In genomic region chr14:23057757-23058653, GRCh38 we compare ENCODE assay signal across 1 cellular context.
TF ChIP-seq lines count a peak whose summit lies in the region.

No MANE protein-coding gene starts in this region.

TF ChIP-seq in IMR-90, 13 proteins besides CTCF, POLR2A, EP300 and RAD21:
- no peak for TF ChIP-seq CHD1 (IDR thresholded peaks at IDR 0.05; ENCODE audit: low read depth, low read length)
- no peak for TF ChIP-seq MAFK (IDR thresholded peaks at IDR 0.05; ENCODE audit: low read depth, low read length)
- TF ChIP-seq, protein P1, sequence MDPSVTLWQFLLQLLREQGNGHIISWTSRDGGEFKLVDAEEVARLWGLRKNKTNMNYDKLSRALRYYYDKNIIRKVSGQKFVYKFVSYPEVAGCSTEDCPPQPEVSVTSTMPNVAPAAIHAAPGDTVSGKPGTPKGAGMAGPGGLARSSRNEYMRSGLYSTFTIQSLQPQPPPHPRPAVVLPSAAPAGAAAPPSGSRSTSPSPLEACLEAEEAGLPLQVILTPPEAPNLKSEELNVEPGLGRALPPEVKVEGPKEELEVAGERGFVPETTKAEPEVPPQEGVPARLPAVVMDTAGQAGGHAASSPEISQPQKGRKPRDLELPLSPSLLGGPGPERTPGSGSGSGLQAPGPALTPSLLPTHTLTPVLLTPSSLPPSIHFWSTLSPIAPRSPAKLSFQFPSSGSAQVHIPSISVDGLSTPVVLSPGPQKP (IDR thresholded peaks at IDR 0.05; ENCODE audit: borderline replicate concordance, low read depth, low read length): no peak
- TF ChIP-seq BHLHE40 (IDR thresholded peaks at IDR 0.05; ENCODE audit: low read depth, low read length): peak; percentile 47; the same call in 1 of the 2 replicates
- TF ChIP-seq RFX5 (IDR thresholded peaks at IDR 0.05; ENCODE audit: low read depth, low read length): no peak
- TF ChIP-seq FOS (IDR thresholded peaks at IDR 0.05; ENCODE audit: low read depth, low read length): no peak
- TF ChIP-seq MAZ (IDR thresholded peaks at IDR 0.05; ENCODE audit: borderline replicate concordance, low read depth, low read length): peak; percentile 35; the same call in 1 of the 2 replicates
- no peak for TF ChIP-seq CEBPB (IDR thresholded peaks at IDR 0.05; ENCODE audit: low read depth, low read length)
- no peak; the same call in 1 of the 2 replicates for TF ChIP-seq USF2 (IDR thresholded peaks at IDR 0.05; ENCODE audit: low read depth, low read length)
- no peak for TF ChIP-seq NFE2L2 (IDR thresholded peaks at IDR 0.05; ENCODE audit: low read depth, low read length)
- TF ChIP-seq MXI1 (IDR thresholded peaks at IDR 0.05; ENCODE audit: borderline replicate concordance, low read depth, low read length): peak; percentile 11; the same call in 1 of the 2 replicates
- peak; percentile 83 for TF ChIP-seq SMC3 (IDR thresholded peaks at IDR 0.05; ENCODE audit: low read depth, low read length)
- TF ChIP-seq RCOR1 (IDR thresholded peaks at IDR 0.05; ENCODE audit: insufficient replicate concordance, low read length): no peak
